Comparison of ENCODE assay signal across 1 cellular context in the genomic region with DNA sequence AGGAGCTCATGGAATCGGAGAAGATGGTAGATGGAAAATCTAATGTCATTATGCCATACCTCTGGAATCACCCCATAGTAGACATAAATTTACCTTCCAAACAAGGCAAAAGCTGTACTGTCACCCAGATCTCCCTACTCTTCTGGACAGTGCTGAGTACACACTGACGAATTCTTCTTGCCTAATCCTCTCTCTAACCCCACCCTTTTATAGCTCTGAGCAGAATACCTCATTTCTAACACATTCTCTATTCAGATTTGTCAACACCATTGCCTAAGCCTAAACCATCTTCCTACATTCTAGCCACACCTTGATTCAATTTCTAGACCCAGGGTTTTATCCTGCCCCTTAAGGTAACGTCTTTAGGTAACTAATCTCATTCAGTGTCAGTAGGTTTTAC.
TF ChIP-seq lines count a peak whose summit lies in the region.

No MANE protein-coding gene starts in this region.

TF ChIP-seq in GM23338, 12 proteins besides CTCF, POLR2A, EP300 and RAD21 (continued from another document):
- TF ChIP-seq, protein P1, sequence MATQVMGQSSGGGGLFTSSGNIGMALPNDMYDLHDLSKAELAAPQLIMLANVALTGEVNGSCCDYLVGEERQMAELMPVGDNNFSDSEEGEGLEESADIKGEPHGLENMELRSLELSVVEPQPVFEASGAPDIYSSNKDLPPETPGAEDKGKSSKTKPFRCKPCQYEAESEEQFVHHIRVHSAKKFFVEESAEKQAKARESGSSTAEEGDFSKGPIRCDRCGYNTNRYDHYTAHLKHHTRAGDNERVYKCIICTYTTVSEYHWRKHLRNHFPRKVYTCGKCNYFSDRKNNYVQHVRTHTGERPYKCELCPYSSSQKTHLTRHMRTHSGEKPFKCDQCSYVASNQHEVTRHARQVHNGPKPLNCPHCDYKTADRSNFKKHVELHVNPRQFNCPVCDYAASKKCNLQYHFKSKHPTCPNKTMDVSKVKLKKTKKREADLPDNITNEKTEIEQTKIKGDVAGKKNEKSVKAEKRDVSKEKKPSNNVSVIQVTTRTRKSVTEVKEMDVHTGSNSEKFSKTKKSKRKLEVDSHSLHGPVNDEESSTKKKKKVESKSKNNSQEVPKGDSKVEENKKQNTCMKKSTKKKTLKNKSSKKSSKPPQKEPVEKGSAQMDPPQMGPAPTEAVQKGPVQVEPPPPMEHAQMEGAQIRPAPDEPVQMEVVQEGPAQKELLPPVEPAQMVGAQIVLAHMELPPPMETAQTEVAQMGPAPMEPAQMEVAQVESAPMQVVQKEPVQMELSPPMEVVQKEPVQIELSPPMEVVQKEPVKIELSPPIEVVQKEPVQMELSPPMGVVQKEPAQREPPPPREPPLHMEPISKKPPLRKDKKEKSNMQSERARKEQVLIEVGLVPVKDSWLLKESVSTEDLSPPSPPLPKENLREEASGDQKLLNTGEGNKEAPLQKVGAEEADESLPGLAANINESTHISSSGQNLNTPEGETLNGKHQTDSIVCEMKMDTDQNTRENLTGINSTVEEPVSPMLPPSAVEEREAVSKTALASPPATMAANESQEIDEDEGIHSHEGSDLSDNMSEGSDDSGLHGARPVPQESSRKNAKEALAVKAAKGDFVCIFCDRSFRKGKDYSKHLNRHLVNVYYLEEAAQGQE (IDR thresholded peaks at IDR 0.05; ENCODE audit: unreplicated experiment), result no peak
- no peak for TF ChIP-seq EZH2 (IDR thresholded peaks at IDR 0.05; ENCODE audit: low read depth, unreplicated experiment)
- TF ChIP-seq ZNF331 (CRISPR knock-in tag; IDR thresholded peaks at IDR 0.05; ENCODE audit: low read depth), result no peak
- TF ChIP-seq JUNB (IDR thresholded peaks at IDR 0.05; ENCODE audit: unreplicated experiment), result no peak
- TF ChIP-seq, protein P2, sequence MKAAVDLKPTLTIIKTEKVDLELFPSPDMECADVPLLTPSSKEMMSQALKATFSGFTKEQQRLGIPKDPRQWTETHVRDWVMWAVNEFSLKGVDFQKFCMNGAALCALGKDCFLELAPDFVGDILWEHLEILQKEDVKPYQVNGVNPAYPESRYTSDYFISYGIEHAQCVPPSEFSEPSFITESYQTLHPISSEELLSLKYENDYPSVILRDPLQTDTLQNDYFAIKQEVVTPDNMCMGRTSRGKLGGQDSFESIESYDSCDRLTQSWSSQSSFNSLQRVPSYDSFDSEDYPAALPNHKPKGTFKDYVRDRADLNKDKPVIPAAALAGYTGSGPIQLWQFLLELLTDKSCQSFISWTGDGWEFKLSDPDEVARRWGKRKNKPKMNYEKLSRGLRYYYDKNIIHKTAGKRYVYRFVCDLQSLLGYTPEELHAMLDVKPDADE (IDR thresholded peaks at IDR 0.05), result no peak
- no peak for TF ChIP-seq NANOG (IDR thresholded peaks at IDR 0.05; ENCODE audit: borderline replicate concordance)
- TF ChIP-seq POLR2AphosphoS5 (IDR thresholded peaks at IDR 0.05; ENCODE audit: low read depth), result no peak
- no peak for TF ChIP-seq ZNF114 (CRISPR knock-in tag; IDR thresholded peaks at IDR 0.05)
- TF ChIP-seq EZH2phosphoT487 (IDR thresholded peaks at IDR 0.05; ENCODE audit: unreplicated experiment), result no peak
- TF ChIP-seq, protein P3, sequence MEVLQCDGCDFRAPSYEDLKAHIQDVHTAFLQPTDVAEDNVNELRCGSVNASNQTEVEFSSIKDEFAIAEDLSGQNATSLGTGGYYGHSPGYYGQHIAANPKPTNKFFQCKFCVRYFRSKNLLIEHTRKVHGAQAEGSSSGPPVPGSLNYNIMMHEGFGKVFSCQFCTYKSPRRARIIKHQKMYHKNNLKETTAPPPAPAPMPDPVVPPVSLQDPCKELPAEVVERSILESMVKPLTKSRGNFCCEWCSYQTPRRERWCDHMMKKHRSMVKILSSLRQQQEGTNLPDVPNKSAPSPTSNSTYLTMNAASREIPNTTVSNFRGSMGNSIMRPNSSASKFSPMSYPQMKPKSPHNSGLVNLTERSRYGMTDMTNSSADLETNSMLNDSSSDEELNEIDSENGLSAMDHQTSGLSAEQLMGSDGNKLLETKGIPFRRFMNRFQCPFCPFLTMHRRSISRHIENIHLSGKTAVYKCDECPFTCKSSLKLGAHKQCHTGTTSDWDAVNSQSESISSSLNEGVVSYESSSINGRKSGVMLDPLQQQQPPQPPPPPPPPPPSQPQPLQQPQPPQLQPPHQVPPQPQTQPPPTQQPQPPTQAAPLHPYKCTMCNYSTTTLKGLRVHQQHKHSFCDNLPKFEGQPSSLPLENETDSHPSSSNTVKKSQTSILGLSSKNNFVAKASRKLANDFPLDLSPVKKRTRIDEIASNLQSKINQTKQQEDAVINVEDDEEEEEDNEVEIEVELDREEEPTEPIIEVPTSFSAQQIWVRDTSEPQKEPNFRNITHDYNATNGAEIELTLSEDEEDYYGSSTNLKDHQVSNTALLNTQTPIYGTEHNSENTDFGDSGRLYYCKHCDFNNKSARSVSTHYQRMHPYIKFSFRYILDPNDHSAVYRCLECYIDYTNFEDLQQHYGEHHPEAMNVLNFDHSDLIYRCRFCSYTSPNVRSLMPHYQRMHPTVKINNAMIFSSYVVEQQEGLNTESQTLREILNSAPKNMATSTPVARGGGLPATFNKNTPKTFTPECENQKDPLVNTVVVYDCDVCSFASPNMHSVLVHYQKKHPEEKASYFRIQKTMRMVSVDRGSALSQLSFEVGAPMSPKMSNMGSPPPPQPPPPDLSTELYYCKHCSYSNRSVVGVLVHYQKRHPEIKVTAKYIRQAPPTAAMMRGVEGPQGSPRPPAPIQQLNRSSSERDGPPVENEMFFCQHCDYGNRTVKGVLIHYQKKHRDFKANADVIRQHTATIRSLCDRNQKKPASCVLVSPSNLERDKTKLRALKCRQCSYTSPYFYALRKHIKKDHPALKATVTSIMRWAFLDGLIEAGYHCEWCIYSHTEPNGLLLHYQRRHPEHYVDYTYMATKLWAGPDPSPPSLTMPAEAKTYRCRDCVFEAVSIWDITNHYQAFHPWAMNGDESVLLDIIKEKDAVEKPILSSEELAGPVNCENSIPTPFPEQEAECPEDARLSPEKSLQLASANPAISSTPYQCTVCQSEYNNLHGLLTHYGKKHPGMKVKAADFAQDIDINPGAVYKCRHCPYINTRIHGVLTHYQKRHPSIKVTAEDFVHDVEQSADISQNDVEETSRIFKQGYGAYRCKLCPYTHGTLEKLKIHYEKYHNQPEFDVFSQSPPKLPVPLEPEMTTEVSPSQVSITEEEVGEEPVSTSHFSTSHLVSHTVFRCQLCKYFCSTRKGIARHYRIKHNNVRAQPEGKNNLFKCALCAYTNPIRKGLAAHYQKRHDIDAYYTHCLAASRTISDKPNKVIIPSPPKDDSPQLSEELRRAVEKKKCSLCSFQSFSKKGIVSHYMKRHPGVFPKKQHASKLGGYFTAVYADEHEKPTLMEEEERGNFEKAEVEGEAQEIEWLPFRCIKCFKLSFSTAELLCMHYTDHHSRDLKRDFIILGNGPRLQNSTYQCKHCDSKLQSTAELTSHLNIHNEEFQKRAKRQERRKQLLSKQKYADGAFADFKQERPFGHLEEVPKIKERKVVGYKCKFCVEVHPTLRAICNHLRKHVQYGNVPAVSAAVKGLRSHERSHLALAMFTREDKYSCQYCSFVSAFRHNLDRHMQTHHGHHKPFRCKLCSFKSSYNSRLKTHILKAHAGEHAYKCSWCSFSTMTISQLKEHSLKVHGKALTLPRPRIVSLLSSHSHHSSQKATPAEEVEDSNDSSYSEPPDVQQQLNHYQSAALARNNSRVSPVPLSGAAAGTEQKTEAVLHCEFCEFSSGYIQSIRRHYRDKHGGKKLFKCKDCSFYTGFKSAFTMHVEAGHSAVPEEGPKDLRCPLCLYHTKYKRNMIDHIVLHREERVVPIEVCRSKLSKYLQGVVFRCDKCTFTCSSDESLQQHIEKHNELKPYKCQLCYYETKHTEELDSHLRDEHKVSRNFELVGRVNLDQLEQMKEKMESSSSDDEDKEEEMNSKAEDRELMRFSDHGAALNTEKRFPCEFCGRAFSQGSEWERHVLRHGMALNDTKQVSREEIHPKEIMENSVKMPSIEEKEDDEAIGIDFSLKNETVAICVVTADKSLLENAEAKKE (CRISPR knock-in tag; IDR thresholded peaks at IDR 0.05), result no peak
- no peak for TF ChIP-seq STAT1 (IDR thresholded peaks at IDR 0.05; ENCODE audit: unreplicated experiment)
